In genomic region chr11:9613118-9613829, GRCh38 we compare ENCODE assay signal across 1 cellular context.
TF ChIP-seq lines count a peak whose summit lies in the region.

No MANE protein-coding gene starts in this region.

TF ChIP-seq in HepG2, 621 proteins besides CTCF, POLR2A, EP300 and RAD21 (continued from another document and continues in another):
- TF ChIP-seq, protein P1, sequence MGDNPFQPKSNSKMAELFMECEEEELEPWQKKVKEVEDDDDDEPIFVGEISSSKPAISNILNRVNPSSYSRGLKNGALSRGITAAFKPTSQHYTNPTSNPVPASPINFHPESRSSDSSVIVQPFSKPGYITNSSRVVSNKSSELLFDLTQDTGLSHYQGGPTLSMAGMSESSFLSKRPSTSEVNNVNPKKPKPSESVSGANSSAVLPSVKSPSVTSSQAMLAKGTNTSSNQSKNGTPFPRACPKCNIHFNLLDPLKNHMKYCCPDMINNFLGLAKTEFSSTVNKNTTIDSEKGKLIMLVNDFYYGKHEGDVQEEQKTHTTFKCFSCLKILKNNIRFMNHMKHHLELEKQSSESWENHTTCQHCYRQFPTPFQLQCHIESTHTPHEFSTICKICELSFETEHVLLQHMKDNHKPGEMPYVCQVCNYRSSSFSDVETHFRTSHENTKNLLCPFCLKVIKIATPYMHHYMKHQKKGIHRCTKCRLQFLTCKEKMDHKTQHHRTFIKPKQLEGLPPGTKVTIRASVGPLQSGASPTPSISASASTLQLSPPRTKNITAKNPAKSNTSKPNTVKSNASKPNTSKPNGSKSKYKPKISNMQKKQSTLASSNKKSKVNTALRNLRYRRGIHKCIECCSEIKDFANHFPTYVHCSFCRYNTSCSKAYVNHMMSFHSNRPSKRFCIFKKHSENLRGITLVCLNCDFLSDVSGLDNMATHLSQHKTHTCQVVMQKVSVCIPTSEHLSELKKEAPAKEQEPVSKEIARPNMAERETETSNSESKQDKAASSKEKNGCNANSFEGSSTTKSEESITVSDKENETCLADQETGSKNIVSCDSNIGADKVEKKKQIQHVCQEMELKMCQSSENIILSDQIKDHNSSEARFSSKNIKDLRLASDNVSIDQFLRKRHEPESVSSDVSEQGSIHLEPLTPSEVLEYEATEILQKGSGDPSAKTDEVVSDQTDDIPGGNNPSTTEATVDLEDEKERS (CRISPR knock-in tag; IDR thresholded peaks at IDR 0.05), result no peak; the same call in 1 of the 2 replicates
- TF ChIP-seq ZNF615 (CRISPR knock-in tag; IDR thresholded peaks at IDR 0.05; ENCODE audit: borderline replicate concordance) (no peak), HDAC2 (CRISPR knock-in tag; IDR thresholded peaks at IDR 0.05) (peak; percentile 79), ZBTB20 (CRISPR knock-in tag; IDR thresholded peaks at IDR 0.05; ENCODE audit: borderline replicate concordance, low read depth) (no peak; the same call in none of the 2 replicates), BRD4 (CRISPR knock-in tag; IDR thresholded peaks at IDR 0.05) (no peak), ZFP36L2 (CRISPR knock-in tag; IDR thresholded peaks at IDR 0.05) (no peak), SAFB2 (CRISPR knock-in tag; IDR thresholded peaks at IDR 0.05; ENCODE audit: borderline replicate concordance, low read depth) (no peak), MYNN (CRISPR knock-in tag; IDR thresholded peaks at IDR 0.05; ENCODE audit: low read depth) (no peak), NFIB (CRISPR knock-in tag; IDR thresholded peaks at IDR 0.05; ENCODE audit: borderline replicate concordance) (no peak), ZNF281 (CRISPR knock-in tag; IDR thresholded peaks at IDR 0.05; ENCODE audit: borderline replicate concordance) (no peak), ZNF644 (CRISPR knock-in tag; IDR thresholded peaks at IDR 0.05; ENCODE audit: low read depth) (peak; percentile 13; the same call in 1 of the 2 replicates), PHF20 (CRISPR knock-in tag; IDR thresholded peaks at IDR 0.05) (no peak; the same call in 1 of the 2 replicates), RBAK (CRISPR knock-in tag; IDR thresholded peaks at IDR 0.05) (peak; percentile 84; the same call in 1 of the 2 replicates), ZSCAN20 (CRISPR knock-in tag; IDR thresholded peaks at IDR 0.05; ENCODE audit: borderline replicate concordance) (no peak), SRSF9 (IDR thresholded peaks at IDR 0.05; ENCODE audit: borderline replicate concordance, insufficient read depth, low read depth, low read length, poor library complexity, severe bottlenecking) (no peak), KLF9 (CRISPR knock-in tag; IDR thresholded peaks at IDR 0.05; ENCODE audit: low read depth) (0 out of 2 replicates have a peak, but pooled peaks have one; percentile 68), ZNF883 (CRISPR knock-in tag; IDR thresholded peaks at IDR 0.05; ENCODE audit: not compliant biosample characterization) (no peak), NONO (IDR thresholded peaks at IDR 0.05) (no peak), NONO (CRISPR knock-in tag; conservative IDR thresholded peaks at IDR 0.05) (peak; percentile 40; the same call in 1 of the 2 replicates), ZFP91 (CRISPR knock-in tag; IDR thresholded peaks at IDR 0.05; ENCODE audit: borderline replicate concordance) (peak; percentile 53; the same call in 1 of the 2 replicates), SATB2 (CRISPR knock-in tag; IDR thresholded peaks at IDR 0.05) (no peak; the same call in 1 of the 2 replicates), KLF16 (CRISPR knock-in tag; IDR thresholded peaks at IDR 0.05) (peak in 1 of 2 experiments; percentile 77; a peak in 2 of 4 replicates), GLI4 (CRISPR knock-in tag; IDR thresholded peaks at IDR 0.05; ENCODE audit: borderline replicate concordance) (peak; percentile 26; the same call in 1 of the 2 replicates), HNF4G (IDR thresholded peaks at IDR 0.05; ENCODE audit: borderline replicate concordance, low read depth, low read length) (no peak), HNF4G (CRISPR knock-in tag; IDR thresholded peaks at IDR 0.05; ENCODE audit: borderline replicate concordance, low read depth) (peak; percentile 16; the same call in 1 of the 2 replicates), ZNF441 (CRISPR knock-in tag; IDR thresholded peaks at IDR 0.05; ENCODE audit: borderline replicate concordance) (no peak), NKX3-1 (CRISPR knock-in tag; IDR thresholded peaks at IDR 0.05) (no peak; the same call in 1 of the 2 replicates), ZNF670 (CRISPR knock-in tag; IDR thresholded peaks at IDR 0.05; ENCODE audit: borderline replicate concordance) (peak; percentile 71), GATA4 (IDR thresholded peaks at IDR 0.05; ENCODE audit: borderline replicate concordance, low read depth) (0 out of 2 replicates have a peak, but pooled peaks have one; percentile 20), ZNF878 (CRISPR knock-in tag; IDR thresholded peaks at IDR 0.05) (no peak), TBX3 (IDR thresholded peaks at IDR 0.05; ENCODE audit: borderline replicate concordance) (no peak), FOXC1 (CRISPR knock-in tag; IDR thresholded peaks at IDR 0.05; ENCODE audit: borderline replicate concordance) (no peak), PCBP2 (optimal IDR thresholded peaks at IDR 0.05; ENCODE audit: low read depth, low read length, poor library complexity, severe bottlenecking) (no peak), MAFK (conservative IDR thresholded peaks at IDR 0.05 in 1 of 2, IDR thresholded peaks at IDR 0.05 in 1 of 2; ENCODE audit: low read length in 2 of 2) (no peak), ZNF777 (CRISPR knock-in tag; IDR thresholded peaks at IDR 0.05) (no peak; the same call in 1 of the 2 replicates), REXO4 (CRISPR knock-in tag; IDR thresholded peaks at IDR 0.05; ENCODE audit: borderline replicate concordance) (no peak)
- TF ChIP-seq, protein P2, sequence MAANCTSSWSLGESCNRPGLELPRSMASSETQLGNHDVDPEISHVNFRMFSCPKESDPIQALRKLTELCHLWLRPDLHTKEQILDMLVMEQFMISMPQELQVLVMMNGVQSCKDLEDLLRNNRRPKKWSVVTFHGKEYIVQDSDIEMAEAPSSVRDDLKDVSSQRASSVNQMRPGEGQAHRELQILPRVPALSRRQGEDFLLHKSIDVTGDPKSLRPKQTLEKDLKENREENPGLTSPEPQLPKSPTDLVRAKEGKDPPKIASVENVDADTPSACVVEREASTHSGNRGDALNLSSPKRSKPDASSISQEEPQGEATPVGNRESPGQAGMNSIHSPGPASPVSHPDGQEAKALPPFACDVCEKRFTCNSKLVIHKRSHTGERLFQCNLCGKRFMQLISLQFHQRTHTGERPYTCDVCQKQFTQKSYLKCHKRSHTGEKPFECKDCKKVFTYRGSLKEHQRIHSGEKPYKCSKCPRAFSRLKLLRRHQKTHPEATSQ (CRISPR knock-in tag; IDR thresholded peaks at IDR 0.05; ENCODE audit: borderline replicate concordance), result no peak
- TF ChIP-seq, protein P3, sequence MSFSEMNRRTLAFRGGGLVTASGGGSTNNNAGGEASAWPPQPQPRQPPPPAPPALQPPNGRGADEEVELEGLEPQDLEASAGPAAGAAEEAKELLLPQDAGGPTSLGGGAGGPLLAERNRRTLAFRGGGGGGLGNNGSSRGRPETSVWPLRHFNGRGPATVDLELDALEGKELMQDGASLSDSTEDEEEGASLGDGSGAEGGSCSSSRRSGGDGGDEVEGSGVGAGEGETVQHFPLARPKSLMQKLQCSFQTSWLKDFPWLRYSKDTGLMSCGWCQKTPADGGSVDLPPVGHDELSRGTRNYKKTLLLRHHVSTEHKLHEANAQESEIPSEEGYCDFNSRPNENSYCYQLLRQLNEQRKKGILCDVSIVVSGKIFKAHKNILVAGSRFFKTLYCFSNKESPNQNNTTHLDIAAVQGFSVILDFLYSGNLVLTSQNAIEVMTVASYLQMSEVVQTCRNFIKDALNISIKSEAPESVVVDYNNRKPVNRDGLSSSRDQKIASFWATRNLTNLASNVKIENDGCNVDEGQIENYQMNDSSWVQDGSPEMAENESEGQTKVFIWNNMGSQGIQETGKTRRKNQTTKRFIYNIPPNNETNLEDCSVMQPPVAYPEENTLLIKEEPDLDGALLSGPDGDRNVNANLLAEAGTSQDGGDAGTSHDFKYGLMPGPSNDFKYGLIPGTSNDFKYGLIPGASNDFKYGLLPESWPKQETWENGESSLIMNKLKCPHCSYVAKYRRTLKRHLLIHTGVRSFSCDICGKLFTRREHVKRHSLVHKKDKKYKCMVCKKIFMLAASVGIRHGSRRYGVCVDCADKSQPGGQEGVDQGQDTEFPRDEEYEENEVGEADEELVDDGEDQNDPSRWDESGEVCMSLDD (CRISPR knock-in tag; IDR thresholded peaks at IDR 0.05; ENCODE audit: borderline replicate concordance), result 0 out of 2 replicates have a peak, but pooled peaks have one; percentile 19
- TF ChIP-seq, protein P4, sequence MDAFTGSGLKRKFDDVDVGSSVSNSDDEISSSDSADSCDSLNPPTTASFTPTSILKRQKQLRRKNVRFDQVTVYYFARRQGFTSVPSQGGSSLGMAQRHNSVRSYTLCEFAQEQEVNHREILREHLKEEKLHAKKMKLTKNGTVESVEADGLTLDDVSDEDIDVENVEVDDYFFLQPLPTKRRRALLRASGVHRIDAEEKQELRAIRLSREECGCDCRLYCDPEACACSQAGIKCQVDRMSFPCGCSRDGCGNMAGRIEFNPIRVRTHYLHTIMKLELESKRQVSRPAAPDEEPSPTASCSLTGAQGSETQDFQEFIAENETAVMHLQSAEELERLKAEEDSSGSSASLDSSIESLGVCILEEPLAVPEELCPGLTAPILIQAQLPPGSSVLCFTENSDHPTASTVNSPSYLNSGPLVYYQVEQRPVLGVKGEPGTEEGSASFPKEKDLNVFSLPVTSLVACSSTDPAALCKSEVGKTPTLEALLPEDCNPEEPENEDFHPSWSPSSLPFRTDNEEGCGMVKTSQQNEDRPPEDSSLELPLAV (CRISPR knock-in tag; conservative IDR thresholded peaks at IDR 0.05; ENCODE audit: low read depth), result no peak
- TF ChIP-seq, protein P5, sequence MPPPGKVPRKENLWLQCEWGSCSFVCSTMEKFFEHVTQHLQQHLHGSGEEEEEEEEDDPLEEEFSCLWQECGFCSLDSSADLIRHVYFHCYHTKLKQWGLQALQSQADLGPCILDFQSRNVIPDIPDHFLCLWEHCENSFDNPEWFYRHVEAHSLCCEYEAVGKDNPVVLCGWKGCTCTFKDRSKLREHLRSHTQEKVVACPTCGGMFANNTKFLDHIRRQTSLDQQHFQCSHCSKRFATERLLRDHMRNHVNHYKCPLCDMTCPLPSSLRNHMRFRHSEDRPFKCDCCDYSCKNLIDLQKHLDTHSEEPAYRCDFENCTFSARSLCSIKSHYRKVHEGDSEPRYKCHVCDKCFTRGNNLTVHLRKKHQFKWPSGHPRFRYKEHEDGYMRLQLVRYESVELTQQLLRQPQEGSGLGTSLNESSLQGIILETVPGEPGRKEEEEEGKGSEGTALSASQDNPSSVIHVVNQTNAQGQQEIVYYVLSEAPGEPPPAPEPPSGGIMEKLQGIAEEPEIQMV (CRISPR knock-in tag; IDR thresholded peaks at IDR 0.05; ENCODE audit: low read depth), result no peak
- TF ChIP-seq, protein P6, sequence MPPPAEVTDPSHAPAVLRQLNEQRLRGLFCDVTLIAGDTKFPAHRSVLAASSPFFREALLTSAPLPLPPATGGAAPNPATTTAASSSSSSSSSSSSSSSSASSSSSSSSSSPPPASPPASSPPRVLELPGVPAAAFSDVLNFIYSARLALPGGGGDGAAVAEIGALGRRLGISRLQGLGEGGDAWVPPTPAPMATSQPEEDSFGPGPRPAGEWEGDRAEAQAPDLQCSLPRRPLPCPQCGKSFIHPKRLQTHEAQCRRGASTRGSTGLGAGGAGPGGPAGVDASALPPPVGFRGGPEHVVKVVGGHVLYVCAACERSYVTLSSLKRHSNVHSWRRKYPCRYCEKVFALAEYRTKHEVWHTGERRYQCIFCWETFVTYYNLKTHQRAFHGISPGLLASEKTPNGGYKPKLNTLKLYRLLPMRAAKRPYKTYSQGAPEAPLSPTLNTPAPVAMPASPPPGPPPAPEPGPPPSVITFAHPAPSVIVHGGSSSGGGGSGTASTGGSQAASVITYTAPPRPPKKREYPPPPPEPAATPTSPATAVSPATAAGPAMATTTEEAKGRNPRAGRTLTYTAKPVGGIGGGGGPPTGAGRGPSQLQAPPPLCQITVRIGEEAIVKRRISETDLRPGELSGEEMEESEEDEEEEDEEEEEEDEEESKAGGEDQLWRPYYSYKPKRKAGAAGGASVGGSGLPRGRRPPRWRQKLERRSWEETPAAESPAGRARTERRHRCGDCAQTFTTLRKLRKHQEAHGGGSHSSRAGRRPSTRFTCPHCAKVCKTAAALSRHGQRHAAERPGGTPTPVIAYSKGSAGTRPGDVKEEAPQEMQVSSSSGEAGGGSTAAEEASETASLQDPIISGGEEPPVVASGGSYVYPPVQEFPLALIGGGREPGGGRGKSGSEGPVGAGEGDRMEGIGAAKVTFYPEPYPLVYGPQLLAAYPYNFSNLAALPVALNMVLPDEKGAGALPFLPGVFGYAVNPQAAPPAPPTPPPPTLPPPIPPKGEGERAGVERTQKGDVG (CRISPR knock-in tag; IDR thresholded peaks at IDR 0.05; ENCODE audit: borderline replicate concordance), result 0 out of 2 replicates have a peak, but pooled peaks have one; percentile 59
